32 cellular contexts compared by ENCODE assay signal in genomic region chr20:52429029-52429428, GRCh38.
DNase-seq lines count a peak whose midpoint lies in the region; ATAC-seq, FAIRE-seq and TF ChIP-seq lines count a peak whose summit lies in the region.
"Had no signal": no experiment of that assay in that cellular context is flagged by ENCODE, and none has a peak within 500 bp of the region (broad histone marks: within the 10 kb centered on the region; RNA-seq: fewer than 3 reads in every experiment).

No MANE protein-coding gene starts in this region.

- peaks cover 19% of the 10 kb centered on the region; the same call in 1 of the 2 replicates for H3K9me3 ChIP-seq in HepG2 (ENCODE audit: low read length)
- H3K9me3 ChIP-seq in right lobe of liver, result no peaks in the 10 kb centered on the region
- no peaks in the 10 kb centered on the region for H3K9me3 ChIP-seq in K562 (replicated peaks; ENCODE audit: control insufficient read depth, insufficient read depth, low read depth, low read length)
- H3K9me3 ChIP-seq: A549, BE2C, BLaER1 had no signal

- TF ChIP-seq CTCF in HepG2 (CRISPR knock-in tag; IDR thresholded peaks at IDR 0.05), result no peak
- TF ChIP-seq CTCF in right lobe of liver (IDR thresholded peaks at IDR 0.05), result no peak
- no peak for TF ChIP-seq CTCF in K562 (IDR thresholded peaks at IDR 0.05 in 2 of 3, conservative IDR thresholded peaks at IDR 0.05 in 1 of 3; ENCODE audit: insufficient read depth in 2 of 3, low read depth in 1 of 3, low read length in 3 of 3)

- H3K27me3 ChIP-seq in HepG2 (ENCODE audit: control insufficient read depth in 1 of 2, insufficient read depth in 2 of 2, low read length in 2 of 2), result no peaks in the 10 kb centered on the region
- H3K27me3 ChIP-seq in right lobe of liver, result no peaks in the 10 kb centered on the region
- no peaks in the 10 kb centered on the region for H3K27me3 ChIP-seq in K562 (ENCODE audit: control insufficient read depth in 2 of 2, insufficient read depth in 2 of 2, low read length in 2 of 2)
- H3K27me3 ChIP-seq: BE2C; BLaER1; BLaER1 treated with 17β-estradiol and CSF1 and Interleukin-3, amounts not matched to agents 10 nM and 100 nM had no signal

- no peak overlapping the region for H3K4me2 ChIP-seq in HepG2 (ENCODE audit: low read depth, low read length)
- no peak overlapping the region for H3K4me2 ChIP-seq in K562 (ENCODE audit: insufficient read depth, low read length)
- H3K4me2 ChIP-seq: A549; BLaER1; BLaER1 treated with 17β-estradiol and CSF1 and Interleukin-3, amounts not matched to agents 10 nM and 100 nM had no signal

- in situ Hi-C loops in HepG2 (cut with HindIII; ENCODE audit: extremely low pct_ligation_motif_present, low pct_unique_long_range_greater_than_20kb) (no loop called here), K562 (cut with MboI) (no loop called here)

- no peaks in the 10 kb centered on the region for H4K20me1 ChIP-seq in HepG2 (ENCODE audit: insufficient read depth, low read length)
- no peaks in the 10 kb centered on the region for H4K20me1 ChIP-seq in K562 (replicated peaks; ENCODE audit: control insufficient read depth, insufficient read depth, low read length)
- H4K20me1 ChIP-seq: BLaER1; BLaER1 treated with 17β-estradiol and CSF1 and Interleukin-3, amounts not matched to agents 10 nM and 100 nM had no signal

- DNase-seq in HepG2 (ENCODE audit: low spot score) (no peak), right lobe of liver (no peak), HTR-8/SVneo (ENCODE audit: insufficient read length, low spot score) (no peak), K562 (ENCODE audit: extremely low read depth in 1 of 4, low spot score in 3 of 4) (no peak), COR-L47 (lab: John Stamatoyannopoulos, UW) (no peak)
- DNase-seq in effector CD8-positive, alpha-beta T cell (lab: John Stamatoyannopoulos, UW), result no peak
- DNase-seq: 8988T; ACHN; AML-193; BE2C; C1 segment of cervical spinal cord; Caco-2; Calu3; CD4-positive, alpha-beta memory T cell; CD4-positive, alpha-beta T cell; CD4-positive, CD25-positive, alpha-beta regulatory T cell; CD8-positive, alpha-beta memory T cell; CD8-positive, alpha-beta T cell; DMS 273 treated with DMSO at 0.1 percent for 48 hours; DMS153; DMS53; DMS79; DMS79 treated with DMSO at 0.1 percent for 48 hours; DND-41; EL had no signal

- H3K9ac ChIP-seq in HepG2 (ENCODE audit: insufficient read depth, low read depth, low read length), result no peak overlapping the region
- H3K9ac ChIP-seq in K562 (ENCODE audit: insufficient read depth in 1 of 2, low read depth in 2 of 2, low read length in 2 of 2), result no peak overlapping the region
- H3K9ac ChIP-seq: BLaER1; BLaER1 treated with 17β-estradiol and CSF1 and Interleukin-3, amounts not matched to agents 10 nM and 100 nM had no signal

- TF ChIP-seq RAD21 in HepG2 (CRISPR knock-in tag; IDR thresholded peaks at IDR 0.05) (no peak), K562 (CRISPR knock-in tag; conservative IDR thresholded peaks at IDR 0.05 in 1 of 2, IDR thresholded peaks at IDR 0.05 in 1 of 2) (no peak)

- POLR2A ChIA-PET in HepG2 (lab: Yijun Ruan, JAX), result no interaction called here
- POLR2A ChIA-PET in K562 (lab: Yijun Ruan, JAX), result no interaction called here

- H3K79me2 ChIP-seq in HepG2 (ENCODE audit: insufficient read depth, low read length) (no peaks in the 10 kb centered on the region), K562 (ENCODE audit: control insufficient read depth, insufficient read depth, low read length) (no peaks in the 10 kb centered on the region)

- FAIRE-seq in HepG2 (lab: Jason Lieb, UNC) (no peak), HTR-8/SVneo (lab: Jason Lieb, UNC) (peak; percentile 69), K562 (lab: Jason Lieb, UNC) (no peak)
- FAIRE-seq: A204.1, A549, D721Med had no signal

- ATAC-seq in HepG2 (no peak), right lobe of liver (no peak), K562 (no peak)
- ATAC-seq: A549; CD8-positive, alpha-beta T cell had no signal

- H3K4me3 ChIP-seq in HepG2 (replicated peaks in 1 of 3; ENCODE audit: insufficient read depth in 1 of 3, low read depth in 2 of 3, low read length in 3 of 3), result no peak overlapping the region
- no peak overlapping the region for H3K4me3 ChIP-seq in right lobe of liver
- H3K4me3 ChIP-seq in K562, result no peak overlapping the region
- H3K4me3 ChIP-seq: A549; BLaER1; BLaER1 treated with 17β-estradiol and CSF1 and Interleukin-3, amounts not matched to agents 10 nM and 100 nM had no signal

- TF ChIP-seq POLR2A in HepG2 (IDR thresholded peaks at IDR 0.05; ENCODE audit: insufficient read depth in 1 of 2, low read depth in 2 of 2, low read length in 2 of 2) (no peak), right lobe of liver (IDR thresholded peaks at IDR 0.05) (no peak), K562 (conservative IDR thresholded peaks at IDR 0.05) (no peak)

- H3K4me1 ChIP-seq in HepG2 (ENCODE audit: insufficient read depth, low read length) (peaks cover 13% of the 10 kb centered on the region; the same call in 1 of the 2 replicates), right lobe of liver (peaks cover 0 to 6% (median 0%) of the 10 kb centered on the region in 4 donors), K562 (replicated peaks in 1 of 2; ENCODE audit: control insufficient read depth in 2 of 2, insufficient read depth in 2 of 2, low read length in 2 of 2) (no peaks in the 10 kb centered on the region; a peak in 1 of 5 replicates)
- H3K4me1 ChIP-seq: A549; BE2C; BLaER1; BLaER1 treated with 17β-estradiol and CSF1 and Interleukin-3, amounts not matched to agents 10 nM and 100 nM; Caco-2 had no signal

- H2AFZ ChIP-seq in HepG2 (ENCODE audit: low read length) (no peak overlapping the region), K562 (ENCODE audit: low read depth, low read length) (no peak overlapping the region)

- BruUV-seq in HepG2 (replicated peaks; lab: Mats Ljungman, UMichigan) (no TSS peak), K562 (replicated peaks; lab: Mats Ljungman, UMichigan) (no TSS peak)

- 5% methylated on average over 1 of the region's 1 CpG for WGBS in HepG2 (ENCODE audit: low lambda C conversion rate)
- WGBS in right lobe of liver (ENCODE audit: insufficient coverage, low coverage, low lambda C conversion rate, missing lambda C conversion rate), result 100% methylated on average over 1 of the region's 1 CpG
- WGBS in K562 (ENCODE audit: insufficient coverage, low coverage, missing lambda C conversion rate), result 17% methylated on average over 1 of the region's 1 CpG

- H3K27ac ChIP-seq in HepG2 (ENCODE audit: extremely low read length, insufficient read depth, low read length), result no peak overlapping the region
- no peak overlapping the region for H3K27ac ChIP-seq in right lobe of liver
- H3K27ac ChIP-seq in K562 (ENCODE audit: extremely low read depth, low read depth, low read length), result no peak overlapping the region
- H3K27ac ChIP-seq: 22Rv1; A549; BLaER1; BLaER1 treated with 17β-estradiol and CSF1 and Interleukin-3, amounts not matched to agents 10 nM and 100 nM; C4-2B had no signal

- CTCF ChIA-PET in HepG2 (lab: Yijun Ruan, JAX; ENCODE audit: low intra/inter-chr PET ratio, low total read pairs) (no interaction called here), K562 (lab: Yijun Ruan, JAX; ENCODE audit: low intra/inter-chr PET ratio) (no interaction called here)

- intact Hi-C loops in HepG2 (cut with micrococcal nuclease; ENCODE audit: unreplicated experiment) (no loop called here), right lobe of liver (cut with DNase I) (no loop called here), K562 (cut with micrococcal nuclease) (no loop called here)

- H3K36me3 ChIP-seq in HepG2 (replicated peaks in 1 of 2; ENCODE audit: control insufficient read depth in 1 of 2, insufficient read depth in 2 of 2, low read length in 2 of 2) (no peaks in the 10 kb centered on the region), right lobe of liver (no peaks in the 10 kb centered on the region), K562 (ENCODE audit: control insufficient read depth, insufficient read depth, low read length) (no peaks in the 10 kb centered on the region)
- H3K36me3 ChIP-seq: BE2C; BLaER1; BLaER1 treated with 17β-estradiol and CSF1 and Interleukin-3, amounts not matched to agents 10 nM and 100 nM had no signal

- no peaks in the 10 kb centered on the region for H3K9me1 ChIP-seq in K562 (ENCODE audit: control insufficient read depth, insufficient read depth, low read length)

- TF ChIP-seq EP300 in HepG2 (IDR thresholded peaks at IDR 0.05; ENCODE audit: low read depth in 2 of 2, low read length in 2 of 2) (no peak), HepG2 (CRISPR knock-in tag; IDR thresholded peaks at IDR 0.05; ENCODE audit: borderline replicate concordance) (no peak), K562 (IDR thresholded peaks at IDR 0.05; ENCODE audit: low read length) (no peak)

TF ChIP-seq in HepG2, 621 proteins besides CTCF, POLR2A, EP300 and RAD21:
- TF ChIP-seq SOX6 (IDR thresholded peaks at IDR 0.05) (no peak), SOX6 (CRISPR knock-in tag; IDR thresholded peaks at IDR 0.05) (no peak), ZNF12 (CRISPR knock-in tag; IDR thresholded peaks at IDR 0.05) (peak; percentile 81; the same call in 1 of the 2 replicates), RBAK (CRISPR knock-in tag; IDR thresholded peaks at IDR 0.05) (peak; percentile 85; the same call in 1 of the 2 replicates), IRF1 (CRISPR knock-in tag; IDR thresholded peaks at IDR 0.05; ENCODE audit: low read depth) (no peak)
TF ChIP-seq in HepG2: peak in this region for 2.

TF ChIP-seq in K562, 482 proteins besides CTCF, POLR2A, EP300 and RAD21:
- no peak for TF ChIP-seq ARHGAP35 (IDR thresholded peaks at IDR 0.05; ENCODE audit: partially characterized antibody)
- TF ChIP-seq RBM25 (IDR thresholded peaks at IDR 0.05; ENCODE audit: low read depth, low read length, severe bottlenecking), result peak; percentile 39
- peak; percentile 66; the same call in 1 of the 2 replicates for TF ChIP-seq ZNF12 (CRISPR knock-in tag; IDR thresholded peaks at IDR 0.05)

Comparison
In these comparisons a context has a peak if more than half of its experiments do, and no peak if none do; other contexts are left out.
1. Of the 241 proteins assayed by ChIP-seq in both HepG2 and K562: peak only in HepG2: none; only in K562: none; in both: ZNF12; in neither: 240.